ENCODE assay signal across 8 cellular contexts in genomic region chr12:81627336-81628189, GRCh38.
DNase-seq lines count a peak whose midpoint lies in the region; ATAC-seq, FAIRE-seq and TF ChIP-seq lines count a peak whose summit lies in the region.

No MANE protein-coding gene starts in this region.

- POLR2A ChIA-PET in GM12878 (lab: Charles Lee), result no interaction called here

- TF ChIP-seq EP300 in GM12878 (IDR thresholded peaks at IDR 0.05; ENCODE audit: borderline replicate concordance in 1 of 2, control insufficient read depth in 1 of 2, low read depth in 2 of 2, low read length in 2 of 2), result no peak

- WGBS in GM12878 (ENCODE audit: insufficient coverage, insufficient replicate concordance, low lambda C conversion rate, missing lambda C conversion rate), result 39% methylated on average over 4 of the region's 4 CpGs

- no peak for TF ChIP-seq POLR2A in GM12878 (IDR thresholded peaks at IDR 0.05; ENCODE audit: low read depth, low read length)

- no TSS peak for BruUV-seq in GM12878 (replicated peaks; lab: Mats Ljungman, UMichigan)

- in situ Hi-C loops in GM12878 (cut with MboI) (no loop called here), GM13976 (cut with MboI; ENCODE audit: low sequenced_read_pairs, unreplicated experiment) (loop anchor here (25.0 kb wide), 1 partner anchor 710 kb away; no protein-coding TSS in a partner anchor)

- no peaks in the 10 kb centered on the region for H3K27me3 ChIP-seq in GM12878 (replicated peaks in 1 of 2; ENCODE audit: control insufficient read depth in 2 of 2, insufficient read depth in 2 of 2, low read length in 1 of 2)

- no peak overlapping the region for H3K9ac ChIP-seq in GM12878 (ENCODE audit: control insufficient read depth, insufficient read depth, low read length)

- ATAC-seq in GM12878 (peak; percentile 45; the same call in 1 of the 3 replicates), left lobe of liver (peak; percentile 80)

- no peak for FAIRE-seq in GM12878 (lab: Jason Lieb, UNC)

- no peaks in the 10 kb centered on the region for H4K20me1 ChIP-seq in GM12878 (ENCODE audit: control insufficient read depth, insufficient read depth)

- TF ChIP-seq CTCF in GM12878 (IDR thresholded peaks at IDR 0.05 in 2 of 3, conservative IDR thresholded peaks at IDR 0.05 in 1 of 3; ENCODE audit: control insufficient read depth in 2 of 3, extremely low read depth in 1 of 3, insufficient read depth in 1 of 3, low read depth in 3 of 3, low read length in 3 of 3) (peak; percentile 41 to 47 (median 41); a peak in 5 of 6 replicates), GM13976 (IDR thresholded peaks at IDR 0.05; ENCODE audit: borderline replicate concordance, control extremely low read depth, extremely low read depth, insufficient read depth, missing control alignments) (no peak)

- H3K4me3 ChIP-seq in GM12878, result no peak overlapping the region

- peak; percentile 47; the same call in 1 of the 2 replicates for TF ChIP-seq RAD21 in GM12878 (IDR thresholded peaks at IDR 0.05; ENCODE audit: insufficient read depth, low read depth, low read length)

- H2AFZ ChIP-seq in GM12878 (ENCODE audit: control insufficient read depth, low read depth, low read length), result no peak overlapping the region

- RAD21 ChIA-PET in GM12878 (lab: Charles Lee; ENCODE audit: unreplicated experiment), result interaction anchor here (0.7 to 1.9 kb wide), 3 partner anchors 16 to 425 kb away, joined by 3 to 8 read pairs (median 3); no protein-coding TSS in a partner anchor

- no peaks in the 10 kb centered on the region for H3K9me3 ChIP-seq in GM12878 (replicated peaks; ENCODE audit: control insufficient read depth, insufficient read depth, low read length)

- intact Hi-C loops in GM12878 (cut with micrococcal nuclease; ENCODE audit: unreplicated experiment) (loop anchor here (2.0 to 10.0 kb wide), 2 partner anchors 177 to 1213 kb away; no protein-coding TSS in a partner anchor), posterior vena cava (cut with DNase I) (loop anchor here (5.0 to 10.0 kb wide), 3 partner anchors 163 to 325 kb away; no protein-coding TSS in a partner anchor)

- no peak overlapping the region for H3K4me2 ChIP-seq in GM12878 (ENCODE audit: control insufficient read depth, insufficient read depth)

- SMC1A ChIA-PET in GM12878 (lab: Charles Lee; ENCODE audit: uncharacterized antibody, unreplicated experiment), result interaction anchor here (0.7 to 1.2 kb wide), 2 partner anchors 333 to 549 kb away, joined by 3 read pairs; no protein-coding TSS in a partner anchor

- DNase-seq in SKM-1 treated with dmso at 0.1 percent for 144 hours (lab: John Stamatoyannopoulos, UW; ENCODE audit: unreplicated experiment) (peak; percentile 1), SKM-1 (lab: John Stamatoyannopoulos, UW; ENCODE audit: unreplicated experiment) (no peak), NCI-H2171 (lab: John Stamatoyannopoulos, UW) (peak; percentile 59), GM12878 (ENCODE audit: low read depth, low spot score) (no peak), left lobe of liver (ENCODE audit: low spot score) (no peak), posterior vena cava (ENCODE audit: low spot score) (no peak), GM13976 (ENCODE audit: low spot score) (no peak)
- DNase-seq in activated effector memory CD4-positive, alpha-beta T cell treated with Interleukin-2 at 50 U/mL for 16 hours, result no peak

- H3K27ac ChIP-seq in GM12878 (ENCODE audit: control insufficient read depth, insufficient read depth), result no peak overlapping the region

- CTCF ChIA-PET in GM12878 (lab: Yijun Ruan, JAX), result interaction anchor here (0.6 to 2.3 kb wide), 8 partner anchors 17 to 1327 kb away, joined by 3 to 20 read pairs (median 3); no protein-coding TSS in a partner anchor

- H3K4me1 ChIP-seq in GM12878 (ENCODE audit: control insufficient read depth, insufficient read depth, low read length), result no peaks in the 10 kb centered on the region

- H3K79me2 ChIP-seq in GM12878 (ENCODE audit: control insufficient read depth, insufficient read depth, low read length), result no peaks in the 10 kb centered on the region

- no peaks in the 10 kb centered on the region for H3K36me3 ChIP-seq in GM12878 (ENCODE audit: control insufficient read depth in 2 of 2, insufficient read depth in 2 of 2, low read length in 1 of 2)

TF ChIP-seq in GM12878, 131 proteins besides CTCF, POLR2A, EP300 and RAD21:
- no peak for TF ChIP-seq NR2C1 (IDR thresholded peaks at IDR 0.05)
- TF ChIP-seq ZNF217 (IDR thresholded peaks at IDR 0.05), result no peak
- no peak for TF ChIP-seq MLLT1 (IDR thresholded peaks at IDR 0.05)
- no peak for TF ChIP-seq IRF3 (IDR thresholded peaks at IDR 0.05)
- no peak for TF ChIP-seq MEF2A (IDR thresholded peaks at IDR 0.05; ENCODE audit: insufficient read depth, low read depth, low read length)
- TF ChIP-seq PAX8 (IDR thresholded peaks at IDR 0.05), result no peak
- TF ChIP-seq BCL11A (IDR thresholded peaks at IDR 0.05; ENCODE audit: low read depth, low read length), result no peak
- no peak for TF ChIP-seq TCF7 (IDR thresholded peaks at IDR 0.05; ENCODE audit: borderline replicate concordance)
- no peak for TF ChIP-seq SMC3 (IDR thresholded peaks at IDR 0.05; ENCODE audit: borderline replicate concordance, low read length)
- no peak for TF ChIP-seq NBN (IDR thresholded peaks at IDR 0.05)
- TF ChIP-seq ZBTB4 (CRISPR knock-in tag; IDR thresholded peaks at IDR 0.05), result no peak
- no peak for TF ChIP-seq FOXM1 (IDR thresholded peaks at IDR 0.05; ENCODE audit: low read depth, low read length)
- no peak for TF ChIP-seq TBL1XR1 (IDR thresholded peaks at IDR 0.05; ENCODE audit: low read depth, low read length)

Comparison
In these comparisons a context has a peak if more than half of its experiments do, and no peak if none do; other contexts are left out.
1. DNase-seq: peak in SKM-1 treated with dmso at 0.1 percent for 144 hours (single experiment) and NCI-H2171 (single experiment); none in SKM-1 (single experiment), GM12878 (single experiment), left lobe of liver (single experiment), activated effector memory CD4-positive, alpha-beta T cell treated with Interleukin-2 at 50 U/mL for 16 hours (single experiment), posterior vena cava (single experiment) and GM13976 (single experiment).